In the genomic region with DNA sequence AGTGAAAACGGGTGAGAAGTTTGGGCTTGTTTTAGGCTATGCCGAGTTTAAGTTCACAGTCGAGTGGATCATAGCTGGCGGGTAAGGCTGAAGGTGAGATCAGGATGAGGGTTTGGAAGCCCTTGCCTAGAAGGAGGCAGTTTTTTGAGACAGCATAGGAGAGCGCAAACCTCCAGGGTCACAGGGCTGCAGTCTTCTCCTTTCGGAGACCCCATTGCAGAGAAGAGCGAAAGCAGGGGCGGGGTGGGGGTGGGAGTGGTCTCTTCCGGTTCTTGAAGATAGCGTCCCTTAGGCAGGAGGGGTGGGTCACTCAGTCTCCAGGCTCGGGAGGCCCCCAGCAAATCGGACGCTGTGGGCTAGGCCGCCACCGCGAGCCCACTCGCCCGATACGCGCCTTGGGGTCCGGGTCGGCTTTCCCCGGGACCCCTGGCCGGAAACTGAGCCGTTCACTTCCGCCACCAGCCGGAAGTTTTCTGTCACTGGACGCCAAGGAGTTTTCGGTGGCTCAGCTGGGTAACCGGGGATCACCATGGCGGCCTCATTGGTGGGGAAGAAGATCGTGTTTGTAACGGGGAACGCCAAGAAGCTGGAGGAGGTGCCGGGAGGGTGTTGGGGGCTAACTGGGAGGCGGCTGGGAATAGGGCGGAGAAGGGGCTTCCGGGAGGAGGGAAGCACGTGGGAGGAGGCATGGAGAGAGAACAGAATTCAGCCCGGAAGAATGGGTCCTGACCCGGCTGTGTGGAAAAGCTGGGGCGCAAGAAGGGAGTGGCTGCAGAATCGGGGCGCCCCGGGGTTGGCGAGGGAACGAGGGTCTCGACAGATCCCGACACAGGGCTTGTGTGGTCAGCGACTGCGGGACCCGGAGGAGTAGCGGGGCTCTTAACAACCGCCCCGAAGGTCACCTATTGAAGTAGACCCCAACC, we compare ENCODE assay signal across 8 cellular contexts. TPM values are rescaled to one million over a fixed set of nuclear protein-coding genes. Genes with fewer than 3 reads are reported as not detected.
DNase-seq lines count a peak whose midpoint lies in the region; ATAC-seq, FAIRE-seq and TF ChIP-seq lines count a peak whose summit lies in the region.

A gene (plus strand): TSS at position 476 of the 923 bp plus-strand sequence. CDS start 54 bp downstream, at position 530.

- CTCF ChIA-PET in K562 (lab: Yijun Ruan, JAX; ENCODE audit: low intra/inter-chr PET ratio), result no interaction called here

- no peaks in the 10 kb centered on the region for H4K20me1 ChIP-seq in K562 (replicated peaks; ENCODE audit: control insufficient read depth, insufficient read depth, low read length)

- peaks cover 17% of the 10 kb centered on the region; the same call in 2 of the 3 replicates for H3K36me3 ChIP-seq in K562 (ENCODE audit: control insufficient read depth, insufficient read depth, low read length)
- peaks cover 0 to 13% (median 4%) of the 10 kb centered on the region in 4 donors for H3K36me3 ChIP-seq in sigmoid colon

- H3K27me3 ChIP-seq in K562 (ENCODE audit: control insufficient read depth in 2 of 2, insufficient read depth in 2 of 2, low read length in 2 of 2) (no peaks in the 10 kb centered on the region), sigmoid colon (no peaks in the 10 kb centered on the region)

- BruUV-seq in K562 (replicated peaks; lab: Mats Ljungman, UMichigan), result TSS peak; percentile 84

- H3K27me3 Mint-ChIP-seq in T-helper 2 cell treated with Interferon-gamma antibody and Interleukin-4, amounts not matched to agents 5 μg/mL and 100 μg/mL, for 36 hours (ENCODE audit: low read depth), result no peaks in the 10 kb centered on the region

- peaks cover 10% of the 10 kb centered on the region for H3K36me3 Mint-ChIP-seq in T-helper 2 cell treated with Interferon-gamma antibody and Interleukin-4, amounts not matched to agents 5 μg/mL and 100 μg/mL, for 36 hours (ENCODE audit: low read depth)

- WGBS in K562 (ENCODE audit: insufficient coverage, low coverage, missing lambda C conversion rate), result under 1% methylated on average over 39 of the region's 55 CpGs
- WGBS in sigmoid colon, 2 donors, result 0% methylated on average over 55 of the region's 55 CpGs

- H3K4me1 ChIP-seq in K562 (replicated peaks in 1 of 2; ENCODE audit: control insufficient read depth in 2 of 2, insufficient read depth in 2 of 2, low read length in 2 of 2), result peaks cover 7 to 17% of the 10 kb centered on the region in 2 experiments; a peak in 4 of 5 replicates
- peaks cover 0 to 16% (median 12%) of the 10 kb centered on the region in 4 donors for H3K4me1 ChIP-seq in sigmoid colon

- H3K4me3 ChIP-seq in K562 (peak within 1 kb of the TSS; percentile 99), iPS-11a (ENCODE audit: low read depth, low read length) (peak within 1 kb of the TSS; percentile 95), sigmoid colon (peak within 1 kb of the TSS; percentile 69 to 85 (median 76))

- H3K9ac ChIP-seq in K562 (ENCODE audit: insufficient read depth in 1 of 2, low read depth in 2 of 2, low read length in 2 of 2), result peak within 1 kb of the TSS; percentile 85 to 96

- ATAC-seq in K562, result peak; percentile 73
- no peak for ATAC-seq in GM18520 (IDR thresholded peaks at IDR 0.05; ENCODE audit: unreplicated experiment)

- TF ChIP-seq EP300 in K562 (IDR thresholded peaks at IDR 0.05; ENCODE audit: low read length) (no peak), sigmoid colon (IDR thresholded peaks at IDR 0.05) (no peak)

- H3K27ac ChIP-seq in K562 (ENCODE audit: extremely low read depth, low read depth, low read length) (peak within 1 kb of the TSS; percentile 90), sigmoid colon (peak within 1 kb of the TSS; percentile 76 to 84 (median 80))

- TF ChIP-seq CTCF in K562 (IDR thresholded peaks at IDR 0.05 in 2 of 3, conservative IDR thresholded peaks at IDR 0.05 in 1 of 3; ENCODE audit: insufficient read depth in 2 of 3, low read depth in 1 of 3, low read length in 3 of 3) (no peak), sigmoid colon (IDR thresholded peaks at IDR 0.05) (no peak)

- H3K9me3 ChIP-seq in K562 (replicated peaks; ENCODE audit: control insufficient read depth, insufficient read depth, low read depth, low read length), result no peaks in the 10 kb centered on the region
- H3K9me3 ChIP-seq in sigmoid colon, result no peaks in the 10 kb centered on the region

- H3K4me2 ChIP-seq in K562 (ENCODE audit: insufficient read depth, low read length), result peak within 1 kb of the TSS; percentile 99

- DNase-seq in NCI-H2081 (lab: John Stamatoyannopoulos, UW) (peak; percentile 25 to 45), NCI-H2081 treated with DMSO at 0.1 percent for 48 hours (lab: John Stamatoyannopoulos, UW) (no peak), LHCN-M2 (ENCODE audit: low read depth) (peak; percentile 41), K562 (ENCODE audit: extremely low read depth in 1 of 4, low spot score in 3 of 4) (peak; percentile 68 to 76 (median 71)), sigmoid colon (no peak)
- DNase-seq in T-helper 2 cell treated with Interferon-gamma antibody and Interleukin-4, amounts not matched to agents 5 μg/mL and 100 μg/mL, for 36 hours (ENCODE audit: low spot score), result peak; percentile 62

- TF ChIP-seq RAD21 in K562 (CRISPR knock-in tag; conservative IDR thresholded peaks at IDR 0.05 in 1 of 2, IDR thresholded peaks at IDR 0.05 in 1 of 2), result no peak

- POLR2A ChIA-PET in K562 (lab: Yijun Ruan, JAX), result interaction anchor here (0.6 to 1.1 kb wide), 4 partner anchors 20 to 79 kb away, joined by 3 to 5 read pairs (median 3); no protein-coding TSS in a partner anchor

- in situ Hi-C loops in K562 (cut with MboI), result no loop called here

- peaks cover 46% of the 10 kb centered on the region for H3K79me2 ChIP-seq in K562 (ENCODE audit: control insufficient read depth, insufficient read depth, low read length)

- TF ChIP-seq POLR2A in K562 (conservative IDR thresholded peaks at IDR 0.05) (peak; percentile 88), sigmoid colon (IDR thresholded peaks at IDR 0.05) (no peak)

- H2AFZ ChIP-seq in K562 (ENCODE audit: low read depth, low read length), result peak within 1 kb of the TSS; percentile 95

- H3K27ac Mint-ChIP-seq in T-helper 2 cell treated with Interferon-gamma antibody and Interleukin-4, amounts not matched to agents 5 μg/mL and 100 μg/mL, for 36 hours, result peak within 1 kb of the TSS; percentile 95

- H3K4me1 Mint-ChIP-seq in T-helper 2 cell treated with Interferon-gamma antibody and Interleukin-4, amounts not matched to agents 5 μg/mL and 100 μg/mL, for 36 hours (ENCODE audit: low read depth), result peaks cover 14% of the 10 kb centered on the region

- peak within 1 kb of the TSS; percentile 90 for H3K4me3 Mint-ChIP-seq in T-helper 2 cell treated with Interferon-gamma antibody and Interleukin-4, amounts not matched to agents 5 μg/mL and 100 μg/mL, for 36 hours

- no peaks in the 10 kb centered on the region for H3K9me1 ChIP-seq in K562 (ENCODE audit: control insufficient read depth, insufficient read depth, low read length)

- no peaks in the 10 kb centered on the region for H3K9me3 Mint-ChIP-seq in T-helper 2 cell treated with Interferon-gamma antibody and Interleukin-4, amounts not matched to agents 5 μg/mL and 100 μg/mL, for 36 hours

- intact Hi-C loops in K562 (cut with micrococcal nuclease) (no loop called here), sigmoid colon (cut with DNase I) (loop anchor here (5.0 kb wide), 1 partner anchor 37 kb away; a partner anchor contains a TSS)

- FAIRE-seq in K562 (lab: Jason Lieb, UNC), result peak; percentile 84

TF ChIP-seq in K562, 482 proteins besides CTCF, POLR2A, EP300 and RAD21 (continues in another document):
- no peak for TF ChIP-seq HMG20B (CRISPR knock-in tag; IDR thresholded peaks at IDR 0.05)
- TF ChIP-seq YY1 (IDR thresholded peaks at IDR 0.05; ENCODE audit: borderline replicate concordance in 1 of 3, control insufficient read depth in 1 of 3, extremely low read depth in 1 of 3, insufficient read depth in 3 of 3, insufficient read length in 1 of 3, insufficient replicate concordance in 2 of 3, low read depth in 1 of 3, low read length in 2 of 3), result peak in 2 of 3 experiments; percentile 60 to 65
- TF ChIP-seq ZNF408 (CRISPR knock-in tag; IDR thresholded peaks at IDR 0.05; ENCODE audit: low read depth), result no peak
- no peak for TF ChIP-seq CBFA2T3 (IDR thresholded peaks at IDR 0.05)
- no peak for TF ChIP-seq PTTG1 (tag; IDR thresholded peaks at IDR 0.05; ENCODE audit: low read depth)
- TF ChIP-seq CBX8 (IDR thresholded peaks at IDR 0.05; ENCODE audit: borderline replicate concordance, extremely low read depth, low read depth, low read length, poor library complexity, severe bottlenecking), result no peak
- TF ChIP-seq L3MBTL2 (IDR thresholded peaks at IDR 0.05), result 0 out of 2 replicates have a peak, but pooled peaks have one; percentile 17
- no peak for TF ChIP-seq WHSC1 (IDR thresholded peaks at IDR 0.05; ENCODE audit: low read length)
- 0 out of 2 replicates have a peak, but pooled peaks have one; percentile 3 for TF ChIP-seq RB1 (IDR thresholded peaks at IDR 0.05; ENCODE audit: low read depth)
- TF ChIP-seq KLF6 (CRISPR knock-in tag; IDR thresholded peaks at IDR 0.05; ENCODE audit: borderline replicate concordance), result 0 out of 2 replicates have a peak, but pooled peaks have one; percentile 36
- TF ChIP-seq LEF1 (IDR thresholded peaks at IDR 0.05), result no peak

RNA-seq across cellular contexts. Expression of the gene that starts here (rescaled TPM):
- total RNA-seq in LHCN-M2 (2014; rRNA removed) (66.0 and 71.0 TPM in 2 replicates), K562 (2014; rRNA removed) (57.9 and 69.1 TPM in 2 replicates), K562 (2014; rRNA removed; fragmentation: Illumina TruSeq; extraction: Trizol) (25.6 and 29.1 TPM in 2 replicates), K562 (2015; rRNA removed; fragmentation: Illumina TruSeq; extraction: Trizol) (37.9 and 38.4 TPM in 2 replicates), K562 (2021) (59.8 and 70.1 TPM in 2 replicates), sigmoid colon (10 to 100 TPM; 17.1 to 31.7 (median 22.6) TPM)
- polyA plus RNA-seq in LHCN-M2 (2012), result 89.9 TPM
- total RNA-seq in K562 (2011; cell fraction: chromatin; rRNA removed; ENCODE audit: low replicate concordance), result 17.6 and 37.3 TPM in 2 replicates
- total RNA-seq in K562 (2011; cell fraction: nucleolus; rRNA removed), result 25.0 and 29.3 TPM in 2 replicates
- 22.3 and 33.4 TPM in 2 replicates for total RNA-seq in K562 (2011; cell fraction: nucleoplasm; rRNA removed)
- polyA plus RNA-seq in K562 (2011; rRNA removed) (31.9 and 48.1 TPM in 2 replicates), K562 (2014; fragmentation: Illumina TruSeq; extraction: Trizol) (36.7 and 46.9 TPM in 2 replicates), K562 (2014; fragmentation: Nextera tagmentation; extraction: Ambion mirVana) (10 to 100 TPM in 1 of 2 experiments, 1 to 10 TPM in 1; 5.0 to 20.1 TPM), K562 (2014; rRNA removed) (79.7 and 81.3 TPM in 2 replicates), sigmoid colon (10 to 100 TPM; 47.4 to 92.5 (median 47.9) TPM)
- polyA plus RNA-seq in K562 (2011; cell fraction: cytosol; rRNA removed), result 50.7 and 79.6 TPM in 2 replicates
- 37.7 and 38.1 TPM in 2 replicates for polyA plus RNA-seq in K562 (2011; cell fraction: nucleus; rRNA removed)
- 40.6 and 45.0 TPM in 2 replicates for polyA plus RNA-seq in K562 (2012)
- 9.4 and 11.0 TPM in 2 replicates for polyA minus RNA-seq in K562 (2011; rRNA and poly(A)+ RNA removed)
- 12.7 and 13.8 TPM in 2 replicates for polyA minus RNA-seq in K562 (2011; cell fraction: cytosol; rRNA and poly(A)+ RNA removed)
- 7.0 and 10.7 TPM in 2 replicates for polyA minus RNA-seq in K562 (2011; cell fraction: nucleus; rRNA and poly(A)+ RNA removed)

Comparison
In these comparisons a context has a peak if more than half of its experiments do, and no peak if none do; other contexts are left out.
1. DNase-seq: peak in NCI-H2081 (2 of 2), LHCN-M2 (single experiment), T-helper 2 cell treated with Interferon-gamma antibody and Interleukin-4, amounts not matched to agents 5 μg/mL and 100 μg/mL, for 36 hours (single experiment) and K562 (4 of 4); none in NCI-H2081 treated with DMSO at 0.1 percent for 48 hours (single experiment) and sigmoid colon (single experiment).
2. Peak in every context shown above with its lines, with median percentiles within 50 percentile points of each other: H3K4me3 ChIP-seq.